8 cellular contexts compared by ENCODE assay signal in genomic region chr2:201406077-201406662, GRCh38. TPM values are rescaled to one million over a fixed set of nuclear protein-coding genes. Genes with fewer than 3 reads are reported as not detected.
DNase-seq lines count a peak whose midpoint lies in the region; ATAC-seq and TF ChIP-seq lines count a peak whose summit lies in the region.

No MANE protein-coding gene starts in this region.

- H3K4me2 ChIP-seq in mesendoderm (ENCODE audit: low read length): no peak overlapping the region

- H2BK5ac ChIP-seq in mesendoderm (ENCODE audit: low read length): no peak overlapping the region

- no peak overlapping the region for H3K23ac ChIP-seq in mesendoderm (ENCODE audit: low read length)

- H4K5ac ChIP-seq in mesendoderm (ENCODE audit: low read length): no peak overlapping the region

- H3K27me3 ChIP-seq in AG04450 (ENCODE audit: control insufficient read depth, insufficient read depth, low read length) (no peaks in the 10 kb centered on the region), mesendoderm (ENCODE audit: insufficient read depth, low read length, poor library complexity) (no peaks in the 10 kb centered on the region)

- H3K4ac ChIP-seq in mesendoderm (ENCODE audit: low read depth, low read length): no peak overlapping the region

- POLR2A ChIA-PET in AG04450 (lab: Yijun Ruan, JAX): interaction anchor here (2.0 kb wide), 1 partner anchor 45 kb away, joined by 4 read pairs; the partner anchor contains the start of genes STRADB and TRAK2

- no CpG with 5 or more reads among the region's 3 CpGs for WGBS in mesendoderm (ENCODE audit: extremely low coverage, insufficient coverage, low lambda C conversion rate)

- H3K4me3 ChIP-seq in AG04450 (ENCODE audit: low read depth, low read length) (no peak overlapping the region), astrocyte of the cerebellum (ENCODE audit: low read depth, low read length) (no peak overlapping the region), mesendoderm (ENCODE audit: low read length) (no peak overlapping the region)

- H3K27ac ChIP-seq in AG04450 (ENCODE audit: low read depth, low read length): no peak overlapping the region
- H3K27ac ChIP-seq in mesendoderm (ENCODE audit: low read depth, low read length): no peak overlapping the region

- CTCF ChIA-PET in AG04450 (lab: Charles Lee): no interaction called here

- TF ChIP-seq CTCF in AG04450 (IDR thresholded peaks at IDR 0.05; ENCODE audit: low read depth, low read length) (no peak), astrocyte of the cerebellum (IDR thresholded peaks at IDR 0.05; ENCODE audit: low read depth, low read length, missing control alignments) (no peak)

- in situ Hi-C loops in astrocyte of the cerebellum (cut with HindIII; ENCODE audit: low sequenced_read_pairs): no loop called here

- H3K36me3 ChIP-seq in mesendoderm (ENCODE audit: control insufficient read depth, insufficient read depth, low read length): no peaks in the 10 kb centered on the region

- H3K9me3 ChIP-seq in AG04450 (ENCODE audit: control insufficient read depth, insufficient read depth, low read length): no peaks in the 10 kb centered on the region; the same call in 1 of the 2 replicates

- H2AK5ac ChIP-seq in mesendoderm (ENCODE audit: low read length): no peak overlapping the region

- H3K79me2 ChIP-seq in mesendoderm (ENCODE audit: control insufficient read depth, insufficient read depth, low read length): no peaks in the 10 kb centered on the region

- no peaks in the 10 kb centered on the region for H3K79me1 ChIP-seq in mesendoderm (ENCODE audit: low read length)

- H3K9ac ChIP-seq in mesendoderm (ENCODE audit: low read length): no peak overlapping the region

- no peak overlapping the region for H3K56ac ChIP-seq in mesendoderm (ENCODE audit: low read length)

- DNase-seq in AG04450 (ENCODE audit: low read depth, low spot score): peak; percentile 39
- DNase-seq in HuH-7 (ENCODE audit: low spot score): peak; percentile 17
- DNase-seq in astrocyte of the cerebellum (ENCODE audit: low read depth): peak; percentile 88
- DNase-seq in left kidney (ENCODE audit: low read depth, low spot score): peak; percentile 19
- no peak for DNase-seq in DMS114 treated with DMSO at 0.1 percent for 48 hours (lab: John Stamatoyannopoulos, UW; ENCODE audit: unreplicated experiment)
- DNase-seq in mesendoderm: no peak
- no peak for DNase-seq in activated T-cell treated with anti-CD3 and anti-CD28 coated beads, Interleukin-2, amount 50 U/mL, for 48 hours

- no peaks in the 10 kb centered on the region for H3K4me1 ChIP-seq in mesendoderm (ENCODE audit: control insufficient read depth, low read depth, low read length)

- H4K8ac ChIP-seq in mesendoderm (ENCODE audit: low read depth, low read length): no peak overlapping the region

- no peak overlapping the region for H3K18ac ChIP-seq in mesendoderm (ENCODE audit: low read length)

- no peak overlapping the region for H2BK15ac ChIP-seq in mesendoderm (replicated peaks; ENCODE audit: low read depth)

- H2BK120ac ChIP-seq in mesendoderm (ENCODE audit: low read depth, low read length): no peak overlapping the region

- ATAC-seq in GM19463 (IDR thresholded peaks at IDR 0.05; ENCODE audit: unreplicated experiment): no peak

RNA-seq across cellular contexts. Expression of gene TRAK2, which starts 45.1 kb away (rescaled TPM):
- polyA plus RNA-seq in AG04450 (2011; rRNA removed): 32.7 and 38.4 TPM in 2 replicates
- polyA minus RNA-seq in AG04450 (2011; rRNA and poly(A)+ RNA removed): 45.6 and 73.4 TPM in 2 replicates
- polyA plus RNA-seq in mesendoderm (2013, experiment 1 of 2): 7.8 TPM
- 7.8 TPM for polyA plus RNA-seq in mesendoderm (2013, experiment 2 of 2)

RNA-seq across cellular contexts. Expression of gene STRADB, which starts 45.4 kb away (rescaled TPM):
- 29.8 and 34.7 TPM in 2 replicates for polyA plus RNA-seq in AG04450 (2011; rRNA removed)
- polyA minus RNA-seq in AG04450 (2011; rRNA and poly(A)+ RNA removed): 17.6 and 19.6 TPM in 2 replicates
- 22.2 TPM for polyA plus RNA-seq in mesendoderm (2013, experiment 1 of 2)
- 20.9 TPM for polyA plus RNA-seq in mesendoderm (2013, experiment 2 of 2)

RNA-seq across cellular contexts. Expression of gene FLACC1, which starts 49.0 kb away (rescaled TPM):
- 0.58 and 1.1 TPM in 2 replicates for polyA plus RNA-seq in AG04450 (2011; rRNA removed)
- 0.92 and 1.2 TPM in 2 replicates for polyA minus RNA-seq in AG04450 (2011; rRNA and poly(A)+ RNA removed)
- polyA plus RNA-seq in mesendoderm (2013, experiment 1 of 2): 0.28 TPM
- 0.32 TPM for polyA plus RNA-seq in mesendoderm (2013, experiment 2 of 2)

Comparison
In these comparisons a context has a peak if more than half of its experiments do, and no peak if none do; other contexts are left out.
1. DNase-seq: peak in AG04450 (single experiment), HuH-7 (single experiment), astrocyte of the cerebellum (single experiment) and left kidney (single experiment); none in DMS114 treated with DMSO at 0.1 percent for 48 hours (single experiment), mesendoderm (single experiment) and activated T-cell treated with anti-CD3 and anti-CD28 coated beads, Interleukin-2, amount 50 U/mL, for 48 hours (0 of 2).